ENCODE assay signal across 12 cellular contexts in the genomic region with DNA sequence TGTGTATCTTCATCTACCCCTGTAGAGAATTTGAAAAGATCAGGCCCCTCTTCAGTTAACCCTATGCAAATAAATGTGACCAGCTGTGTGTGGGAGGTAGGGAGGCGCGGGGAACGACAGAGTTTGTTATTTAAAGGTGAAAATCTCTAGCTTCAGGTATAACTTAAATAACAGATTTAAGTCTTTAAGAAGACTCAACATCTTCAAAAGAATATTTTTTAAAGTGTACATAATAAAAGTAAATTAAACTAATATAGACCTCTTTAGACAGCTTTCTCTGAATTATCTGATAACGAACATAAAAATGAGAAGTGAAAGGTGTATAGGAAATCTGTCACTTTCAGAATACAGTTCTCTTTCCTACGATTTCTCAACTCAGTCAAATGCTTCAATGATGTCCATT. TPM values are rescaled to one million over a fixed set of nuclear protein-coding genes. Genes with fewer than 3 reads are reported as not detected.
A peak's percentile ranks its signal among the peaks of the same experiment; 100 is the strongest.
DNase-seq lines count a peak whose midpoint lies in the region; ATAC-seq lines count a peak whose summit lies in the region.
"Had no signal": no experiment of that assay in that cellular context is flagged by ENCODE, and none has a peak within 500 bp of the region (broad histone marks: within the 10 kb centered on the region; RNA-seq: fewer than 3 reads in every experiment).

No MANE protein-coding gene starts in this region.

- no peaks in the 10 kb centered on the region for H4K20me1 ChIP-seq in Karpas-422 (ENCODE audit: insufficient read depth, low read depth, low read length)
- H4K20me1 ChIP-seq: BLaER1 had no signal

- H3K36me3 ChIP-seq in Karpas-422 (ENCODE audit: insufficient read depth, low read length), result no peaks in the 10 kb centered on the region
- H3K36me3 ChIP-seq: adrenal gland had no signal

- ATAC-seq in GM18508 (IDR thresholded peaks at IDR 0.05; ENCODE audit: insufficient read depth, unreplicated experiment) (peak; percentile 65), GM21381 (IDR thresholded peaks at IDR 0.05; ENCODE audit: unreplicated experiment) (peak; percentile 92), HG02981 (IDR thresholded peaks at IDR 0.05; ENCODE audit: unreplicated experiment) (peak; percentile 98)

- no peak overlapping the region for H2AFZ ChIP-seq in Karpas-422 (ENCODE audit: low read length)

- H3K9me3 ChIP-seq in Karpas-422 (ENCODE audit: low read length), result no peaks in the 10 kb centered on the region
- H3K9me3 ChIP-seq: adrenal gland, BLaER1, SK-N-SH had no signal

- DNase-seq in Karpas-422 (peak; percentile 46), NCI-H748 treated with DMSO at 0.1 percent for 48 hours (lab: John Stamatoyannopoulos, UW) (no peak), DMS53 treated with DMSO at 0.1 percent for 48 hours (lab: John Stamatoyannopoulos, UW; ENCODE audit: unreplicated experiment) (no peak), hypothalamus (lab: John Stamatoyannopoulos, UW) (no peak), NCI-H69 (lab: John Stamatoyannopoulos, UW) (no peak)
- DNase-seq: adrenal gland, SK-N-SH had no signal

- no peaks in the 10 kb centered on the region for H3K27me3 ChIP-seq in Karpas-422 (ENCODE audit: low read length)
- H3K27me3 ChIP-seq: adrenal gland, BLaER1 had no signal

- H3K4me1 ChIP-seq in Karpas-422 (ENCODE audit: low read length), result peaks cover 11% of the 10 kb centered on the region
- H3K4me1 ChIP-seq: adrenal gland, BLaER1 had no signal

- H3K79me2 ChIP-seq in Karpas-422 (ENCODE audit: low read length), result no peaks in the 10 kb centered on the region

- no peak overlapping the region for H3K27ac ChIP-seq in Karpas-422 (ENCODE audit: low read length)
- H3K27ac ChIP-seq: adrenal gland, BLaER1, skin epidermis had no signal

- 0 out of 2 replicates have a peak overlapping the region, but pooled peaks have one; percentile 11 for H3K4me3 ChIP-seq in Karpas-422 (ENCODE audit: low read length)
- H3K4me3 ChIP-seq: adrenal gland, BLaER1, skin epidermis had no signal

- no peak overlapping the region for H3K9ac ChIP-seq in Karpas-422 (ENCODE audit: low read length)
- H3K9ac ChIP-seq: BLaER1, SK-N-SH had no signal

- H3K4me2 ChIP-seq in Karpas-422 (ENCODE audit: low read depth, low read length, poor library complexity, severe bottlenecking), result peak overlapping the region; percentile 53
- H3K4me2 ChIP-seq: BLaER1, SK-N-SH had no signal

- H3K9me2 ChIP-seq in Karpas-422 (replicated peaks; ENCODE audit: insufficient read depth, low read length), result no peaks in the 10 kb centered on the region
- H3K9me2 ChIP-seq: SK-N-SH had no signal

RNA-seq across cellular contexts. Expression of a gene that starts 16.0 kb away (rescaled TPM):
- not detected in 2 replicates for total RNA-seq in Karpas-422 (2014; rRNA removed; shearing (Covaris generic); ENCODE audit: low replicate concordance)
